Comparison of ENCODE assay signal across 1 cellular context in the genomic region with DNA sequence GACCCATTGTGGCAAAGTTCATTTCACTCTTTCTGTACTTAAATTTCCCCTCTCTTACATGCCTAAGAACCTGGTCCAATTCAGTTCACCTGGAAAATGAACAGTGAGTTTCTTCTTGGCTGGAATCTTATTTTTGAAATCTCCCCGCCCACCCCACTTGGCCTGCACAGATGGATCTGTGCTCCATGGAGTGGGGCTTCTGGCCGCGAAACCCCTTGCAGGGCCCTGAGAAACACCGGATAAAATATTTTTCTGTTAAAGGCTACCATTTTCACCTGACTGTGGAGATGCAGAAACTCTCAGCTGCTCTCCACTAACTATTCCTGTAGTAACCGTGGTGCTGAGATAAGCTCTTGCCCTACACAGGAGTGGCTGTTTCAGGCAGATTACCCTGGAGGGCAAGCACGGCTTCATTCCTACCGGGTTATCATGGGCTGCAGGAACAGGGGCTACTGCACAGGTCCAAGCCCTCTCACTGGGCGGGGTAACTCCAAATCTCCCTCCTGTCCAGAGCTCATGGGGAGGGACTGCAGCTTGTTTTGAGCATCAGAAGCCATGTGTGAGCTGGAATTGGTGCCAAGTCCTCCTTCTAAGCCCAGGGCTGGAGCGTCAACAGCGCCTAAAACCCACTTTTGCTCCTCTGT.
TF ChIP-seq lines count a peak whose summit lies in the region.

No MANE protein-coding gene starts in this region.

TF ChIP-seq in K562, 482 proteins besides CTCF, POLR2A, EP300 and RAD21 (continued from another document and continues in another):
- TF ChIP-seq, protein P1, sequence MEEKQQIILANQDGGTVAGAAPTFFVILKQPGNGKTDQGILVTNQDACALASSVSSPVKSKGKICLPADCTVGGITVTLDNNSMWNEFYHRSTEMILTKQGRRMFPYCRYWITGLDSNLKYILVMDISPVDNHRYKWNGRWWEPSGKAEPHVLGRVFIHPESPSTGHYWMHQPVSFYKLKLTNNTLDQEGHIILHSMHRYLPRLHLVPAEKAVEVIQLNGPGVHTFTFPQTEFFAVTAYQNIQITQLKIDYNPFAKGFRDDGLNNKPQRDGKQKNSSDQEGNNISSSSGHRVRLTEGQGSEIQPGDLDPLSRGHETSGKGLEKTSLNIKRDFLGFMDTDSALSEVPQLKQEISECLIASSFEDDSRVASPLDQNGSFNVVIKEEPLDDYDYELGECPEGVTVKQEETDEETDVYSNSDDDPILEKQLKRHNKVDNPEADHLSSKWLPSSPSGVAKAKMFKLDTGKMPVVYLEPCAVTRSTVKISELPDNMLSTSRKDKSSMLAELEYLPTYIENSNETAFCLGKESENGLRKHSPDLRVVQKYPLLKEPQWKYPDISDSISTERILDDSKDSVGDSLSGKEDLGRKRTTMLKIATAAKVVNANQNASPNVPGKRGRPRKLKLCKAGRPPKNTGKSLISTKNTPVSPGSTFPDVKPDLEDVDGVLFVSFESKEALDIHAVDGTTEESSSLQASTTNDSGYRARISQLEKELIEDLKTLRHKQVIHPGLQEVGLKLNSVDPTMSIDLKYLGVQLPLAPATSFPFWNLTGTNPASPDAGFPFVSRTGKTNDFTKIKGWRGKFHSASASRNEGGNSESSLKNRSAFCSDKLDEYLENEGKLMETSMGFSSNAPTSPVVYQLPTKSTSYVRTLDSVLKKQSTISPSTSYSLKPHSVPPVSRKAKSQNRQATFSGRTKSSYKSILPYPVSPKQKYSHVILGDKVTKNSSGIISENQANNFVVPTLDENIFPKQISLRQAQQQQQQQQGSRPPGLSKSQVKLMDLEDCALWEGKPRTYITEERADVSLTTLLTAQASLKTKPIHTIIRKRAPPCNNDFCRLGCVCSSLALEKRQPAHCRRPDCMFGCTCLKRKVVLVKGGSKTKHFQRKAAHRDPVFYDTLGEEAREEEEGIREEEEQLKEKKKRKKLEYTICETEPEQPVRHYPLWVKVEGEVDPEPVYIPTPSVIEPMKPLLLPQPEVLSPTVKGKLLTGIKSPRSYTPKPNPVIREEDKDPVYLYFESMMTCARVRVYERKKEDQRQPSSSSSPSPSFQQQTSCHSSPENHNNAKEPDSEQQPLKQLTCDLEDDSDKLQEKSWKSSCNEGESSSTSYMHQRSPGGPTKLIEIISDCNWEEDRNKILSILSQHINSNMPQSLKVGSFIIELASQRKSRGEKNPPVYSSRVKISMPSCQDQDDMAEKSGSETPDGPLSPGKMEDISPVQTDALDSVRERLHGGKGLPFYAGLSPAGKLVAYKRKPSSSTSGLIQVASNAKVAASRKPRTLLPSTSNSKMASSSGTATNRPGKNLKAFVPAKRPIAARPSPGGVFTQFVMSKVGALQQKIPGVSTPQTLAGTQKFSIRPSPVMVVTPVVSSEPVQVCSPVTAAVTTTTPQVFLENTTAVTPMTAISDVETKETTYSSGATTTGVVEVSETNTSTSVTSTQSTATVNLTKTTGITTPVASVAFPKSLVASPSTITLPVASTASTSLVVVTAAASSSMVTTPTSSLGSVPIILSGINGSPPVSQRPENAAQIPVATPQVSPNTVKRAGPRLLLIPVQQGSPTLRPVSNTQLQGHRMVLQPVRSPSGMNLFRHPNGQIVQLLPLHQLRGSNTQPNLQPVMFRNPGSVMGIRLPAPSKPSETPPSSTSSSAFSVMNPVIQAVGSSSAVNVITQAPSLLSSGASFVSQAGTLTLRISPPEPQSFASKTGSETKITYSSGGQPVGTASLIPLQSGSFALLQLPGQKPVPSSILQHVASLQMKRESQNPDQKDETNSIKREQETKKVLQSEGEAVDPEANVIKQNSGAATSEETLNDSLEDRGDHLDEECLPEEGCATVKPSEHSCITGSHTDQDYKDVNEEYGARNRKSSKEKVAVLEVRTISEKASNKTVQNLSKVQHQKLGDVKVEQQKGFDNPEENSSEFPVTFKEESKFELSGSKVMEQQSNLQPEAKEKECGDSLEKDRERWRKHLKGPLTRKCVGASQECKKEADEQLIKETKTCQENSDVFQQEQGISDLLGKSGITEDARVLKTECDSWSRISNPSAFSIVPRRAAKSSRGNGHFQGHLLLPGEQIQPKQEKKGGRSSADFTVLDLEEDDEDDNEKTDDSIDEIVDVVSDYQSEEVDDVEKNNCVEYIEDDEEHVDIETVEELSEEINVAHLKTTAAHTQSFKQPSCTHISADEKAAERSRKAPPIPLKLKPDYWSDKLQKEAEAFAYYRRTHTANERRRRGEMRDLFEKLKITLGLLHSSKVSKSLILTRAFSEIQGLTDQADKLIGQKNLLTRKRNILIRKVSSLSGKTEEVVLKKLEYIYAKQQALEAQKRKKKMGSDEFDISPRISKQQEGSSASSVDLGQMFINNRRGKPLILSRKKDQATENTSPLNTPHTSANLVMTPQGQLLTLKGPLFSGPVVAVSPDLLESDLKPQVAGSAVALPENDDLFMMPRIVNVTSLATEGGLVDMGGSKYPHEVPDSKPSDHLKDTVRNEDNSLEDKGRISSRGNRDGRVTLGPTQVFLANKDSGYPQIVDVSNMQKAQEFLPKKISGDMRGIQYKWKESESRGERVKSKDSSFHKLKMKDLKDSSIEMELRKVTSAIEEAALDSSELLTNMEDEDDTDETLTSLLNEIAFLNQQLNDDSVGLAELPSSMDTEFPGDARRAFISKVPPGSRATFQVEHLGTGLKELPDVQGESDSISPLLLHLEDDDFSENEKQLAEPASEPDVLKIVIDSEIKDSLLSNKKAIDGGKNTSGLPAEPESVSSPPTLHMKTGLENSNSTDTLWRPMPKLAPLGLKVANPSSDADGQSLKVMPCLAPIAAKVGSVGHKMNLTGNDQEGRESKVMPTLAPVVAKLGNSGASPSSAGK (IDR thresholded peaks at IDR 0.05) = no peak
- TF ChIP-seq ZNF124 (CRISPR knock-in tag; IDR thresholded peaks at IDR 0.05) = no peak
- TF ChIP-seq MYBL2 (IDR thresholded peaks at IDR 0.05; ENCODE audit: low read depth) = no peak
- TF ChIP-seq MYBL2 (CRISPR knock-in tag; IDR thresholded peaks at IDR 0.05; ENCODE audit: borderline replicate concordance) = no peak
- no peak for TF ChIP-seq RBM34 (IDR thresholded peaks at IDR 0.05; ENCODE audit: borderline replicate concordance, insufficient read depth, low read length)
- no peak for TF ChIP-seq SRSF1 (IDR thresholded peaks at IDR 0.05; ENCODE audit: low read depth, low read length)
- TF ChIP-seq SRF (CRISPR knock-in tag; IDR thresholded peaks at IDR 0.05) = no peak
- no peak for TF ChIP-seq SAP30 (IDR thresholded peaks at IDR 0.05; ENCODE audit: borderline replicate concordance, insufficient read depth, low read depth, low read length, poor library complexity, severe bottlenecking)
- TF ChIP-seq NCOA4 (IDR thresholded peaks at IDR 0.05; ENCODE audit: partially characterized antibody) = no peak
- no peak for TF ChIP-seq GABPB2 (CRISPR knock-in tag; conservative IDR thresholded peaks at IDR 0.05)
- TF ChIP-seq TBP (optimal IDR thresholded peaks at IDR 0.05; ENCODE audit: low read depth, low read length) = peak; percentile 44
- TF ChIP-seq SIN3A (IDR thresholded peaks at IDR 0.05; ENCODE audit: borderline replicate concordance in 2 of 2, control insufficient read depth in 1 of 2, low read depth in 2 of 2, low read length in 2 of 2) = 0 out of 4 replicates have a peak, but pooled peaks have one; percentile 56 to 61
- TF ChIP-seq ARID1B (IDR thresholded peaks at IDR 0.05) = peak; percentile 98
- no peak for TF ChIP-seq ZNF696 (CRISPR knock-in tag; conservative IDR thresholded peaks at IDR 0.05)
- TF ChIP-seq CBX2 (IDR thresholded peaks at IDR 0.05; ENCODE audit: insufficient read depth, low read length, poor library complexity, severe bottlenecking) = no peak
- no peak for TF ChIP-seq SUPT5H (IDR thresholded peaks at IDR 0.05)
- no peak for TF ChIP-seq E2F3 (CRISPR knock-in tag; IDR thresholded peaks at IDR 0.05)
- no peak for TF ChIP-seq FIP1L1 (IDR thresholded peaks at IDR 0.05; ENCODE audit: low read depth, low read length, poor library complexity, severe bottlenecking)
- TF ChIP-seq HDAC2 (IDR thresholded peaks at IDR 0.05) = peak; percentile 93
- TF ChIP-seq POLR3G (IDR thresholded peaks at IDR 0.05; ENCODE audit: extremely low read depth, insufficient read length, insufficient replicate concordance) = no peak
- no peak for TF ChIP-seq ZNF23 (CRISPR knock-in tag; IDR thresholded peaks at IDR 0.05)
- TF ChIP-seq, protein P2, sequence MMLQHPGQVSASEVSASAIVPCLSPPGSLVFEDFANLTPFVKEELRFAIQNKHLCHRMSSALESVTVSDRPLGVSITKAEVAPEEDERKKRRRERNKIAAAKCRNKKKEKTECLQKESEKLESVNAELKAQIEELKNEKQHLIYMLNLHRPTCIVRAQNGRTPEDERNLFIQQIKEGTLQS (IDR thresholded peaks at IDR 0.05) = no peak; the same call in 1 of the 2 replicates
- TF ChIP-seq, protein P2 (CRISPR knock-in tag; conservative IDR thresholded peaks at IDR 0.05) = no peak
- TF ChIP-seq MAZ (CRISPR knock-in tag; conservative IDR thresholded peaks at IDR 0.05 in 1 of 2, IDR thresholded peaks at IDR 0.05 in 1 of 2) = peak; percentile 31 to 59; a peak in 1 of 4 replicates
- TF ChIP-seq, protein P3, sequence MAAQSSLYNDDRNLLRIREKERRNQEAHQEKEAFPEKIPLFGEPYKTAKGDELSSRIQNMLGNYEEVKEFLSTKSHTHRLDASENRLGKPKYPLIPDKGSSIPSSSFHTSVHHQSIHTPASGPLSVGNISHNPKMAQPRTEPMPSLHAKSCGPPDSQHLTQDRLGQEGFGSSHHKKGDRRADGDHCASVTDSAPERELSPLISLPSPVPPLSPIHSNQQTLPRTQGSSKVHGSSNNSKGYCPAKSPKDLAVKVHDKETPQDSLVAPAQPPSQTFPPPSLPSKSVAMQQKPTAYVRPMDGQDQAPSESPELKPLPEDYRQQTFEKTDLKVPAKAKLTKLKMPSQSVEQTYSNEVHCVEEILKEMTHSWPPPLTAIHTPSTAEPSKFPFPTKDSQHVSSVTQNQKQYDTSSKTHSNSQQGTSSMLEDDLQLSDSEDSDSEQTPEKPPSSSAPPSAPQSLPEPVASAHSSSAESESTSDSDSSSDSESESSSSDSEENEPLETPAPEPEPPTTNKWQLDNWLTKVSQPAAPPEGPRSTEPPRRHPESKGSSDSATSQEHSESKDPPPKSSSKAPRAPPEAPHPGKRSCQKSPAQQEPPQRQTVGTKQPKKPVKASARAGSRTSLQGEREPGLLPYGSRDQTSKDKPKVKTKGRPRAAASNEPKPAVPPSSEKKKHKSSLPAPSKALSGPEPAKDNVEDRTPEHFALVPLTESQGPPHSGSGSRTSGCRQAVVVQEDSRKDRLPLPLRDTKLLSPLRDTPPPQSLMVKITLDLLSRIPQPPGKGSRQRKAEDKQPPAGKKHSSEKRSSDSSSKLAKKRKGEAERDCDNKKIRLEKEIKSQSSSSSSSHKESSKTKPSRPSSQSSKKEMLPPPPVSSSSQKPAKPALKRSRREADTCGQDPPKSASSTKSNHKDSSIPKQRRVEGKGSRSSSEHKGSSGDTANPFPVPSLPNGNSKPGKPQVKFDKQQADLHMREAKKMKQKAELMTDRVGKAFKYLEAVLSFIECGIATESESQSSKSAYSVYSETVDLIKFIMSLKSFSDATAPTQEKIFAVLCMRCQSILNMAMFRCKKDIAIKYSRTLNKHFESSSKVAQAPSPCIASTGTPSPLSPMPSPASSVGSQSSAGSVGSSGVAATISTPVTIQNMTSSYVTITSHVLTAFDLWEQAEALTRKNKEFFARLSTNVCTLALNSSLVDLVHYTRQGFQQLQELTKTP (IDR thresholded peaks at IDR 0.05; ENCODE audit: low read depth in 1 of 2, partially characterized antibody in 2 of 2) = no peak
- TF ChIP-seq L3MBTL2 (IDR thresholded peaks at IDR 0.05) = no peak
- peak; percentile 58; the same call in 1 of the 2 replicates for TF ChIP-seq JUND (IDR thresholded peaks at IDR 0.05; ENCODE audit: borderline replicate concordance, low read depth, low read length)
- peak; percentile 59; the same call in 1 of the 3 replicates for TF ChIP-seq JUND (tag; IDR thresholded peaks at IDR 0.05; ENCODE audit: borderline replicate concordance, low read depth, low read length)
- TF ChIP-seq FOXM1 (IDR thresholded peaks at IDR 0.05; ENCODE audit: low read depth) = peak; percentile 91
- TF ChIP-seq FOXM1 (CRISPR knock-in tag; IDR thresholded peaks at IDR 0.05; ENCODE audit: low read depth) = no peak
- TF ChIP-seq ELF2 (CRISPR knock-in tag; IDR thresholded peaks at IDR 0.05) = no peak
- no peak for TF ChIP-seq CAMTA2 (CRISPR knock-in tag; conservative IDR thresholded peaks at IDR 0.05)
- TF ChIP-seq ZNF12 (CRISPR knock-in tag; IDR thresholded peaks at IDR 0.05) = no peak
- no peak for TF ChIP-seq KLF13 (tag; IDR thresholded peaks at IDR 0.05; ENCODE audit: borderline replicate concordance, low read depth)
- TF ChIP-seq BRD9 (IDR thresholded peaks at IDR 0.05; ENCODE audit: low read depth, partially characterized antibody) = no peak
- TF ChIP-seq KDM1A (IDR thresholded peaks at IDR 0.05) = peak; percentile 98
- TF ChIP-seq TEAD4 (IDR thresholded peaks at IDR 0.05; ENCODE audit: low read length) = peak; percentile 98
- TF ChIP-seq TEAD4 (CRISPR knock-in tag; IDR thresholded peaks at IDR 0.05; ENCODE audit: borderline replicate concordance) = no peak
- TF ChIP-seq, protein P4, sequence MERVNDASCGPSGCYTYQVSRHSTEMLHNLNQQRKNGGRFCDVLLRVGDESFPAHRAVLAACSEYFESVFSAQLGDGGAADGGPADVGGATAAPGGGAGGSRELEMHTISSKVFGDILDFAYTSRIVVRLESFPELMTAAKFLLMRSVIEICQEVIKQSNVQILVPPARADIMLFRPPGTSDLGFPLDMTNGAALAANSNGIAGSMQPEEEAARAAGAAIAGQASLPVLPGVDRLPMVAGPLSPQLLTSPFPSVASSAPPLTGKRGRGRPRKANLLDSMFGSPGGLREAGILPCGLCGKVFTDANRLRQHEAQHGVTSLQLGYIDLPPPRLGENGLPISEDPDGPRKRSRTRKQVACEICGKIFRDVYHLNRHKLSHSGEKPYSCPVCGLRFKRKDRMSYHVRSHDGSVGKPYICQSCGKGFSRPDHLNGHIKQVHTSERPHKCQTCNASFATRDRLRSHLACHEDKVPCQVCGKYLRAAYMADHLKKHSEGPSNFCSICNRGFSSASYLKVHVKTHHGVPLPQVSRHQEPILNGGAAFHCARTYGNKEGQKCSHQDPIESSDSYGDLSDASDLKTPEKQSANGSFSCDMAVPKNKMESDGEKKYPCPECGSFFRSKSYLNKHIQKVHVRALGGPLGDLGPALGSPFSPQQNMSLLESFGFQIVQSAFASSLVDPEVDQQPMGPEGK (CRISPR knock-in tag; IDR thresholded peaks at IDR 0.05; ENCODE audit: borderline replicate concordance) = no peak
- TF ChIP-seq ZNF384 (IDR thresholded peaks at IDR 0.05; ENCODE audit: low read depth, low read length) = no peak
- TF ChIP-seq, protein P5, sequence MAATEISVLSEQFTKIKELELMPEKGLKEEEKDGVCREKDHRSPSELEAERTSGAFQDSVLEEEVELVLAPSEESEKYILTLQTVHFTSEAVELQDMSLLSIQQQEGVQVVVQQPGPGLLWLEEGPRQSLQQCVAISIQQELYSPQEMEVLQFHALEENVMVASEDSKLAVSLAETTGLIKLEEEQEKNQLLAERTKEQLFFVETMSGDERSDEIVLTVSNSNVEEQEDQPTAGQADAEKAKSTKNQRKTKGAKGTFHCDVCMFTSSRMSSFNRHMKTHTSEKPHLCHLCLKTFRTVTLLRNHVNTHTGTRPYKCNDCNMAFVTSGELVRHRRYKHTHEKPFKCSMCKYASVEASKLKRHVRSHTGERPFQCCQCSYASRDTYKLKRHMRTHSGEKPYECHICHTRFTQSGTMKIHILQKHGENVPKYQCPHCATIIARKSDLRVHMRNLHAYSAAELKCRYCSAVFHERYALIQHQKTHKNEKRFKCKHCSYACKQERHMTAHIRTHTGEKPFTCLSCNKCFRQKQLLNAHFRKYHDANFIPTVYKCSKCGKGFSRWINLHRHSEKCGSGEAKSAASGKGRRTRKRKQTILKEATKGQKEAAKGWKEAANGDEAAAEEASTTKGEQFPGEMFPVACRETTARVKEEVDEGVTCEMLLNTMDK (IDR thresholded peaks at IDR 0.05; ENCODE audit: borderline replicate concordance, insufficient read depth, low read depth, low read length, poor library complexity, severe bottlenecking) = no peak
